Comparison of ENCODE assay signal across 8 cellular contexts in the genomic region with DNA sequence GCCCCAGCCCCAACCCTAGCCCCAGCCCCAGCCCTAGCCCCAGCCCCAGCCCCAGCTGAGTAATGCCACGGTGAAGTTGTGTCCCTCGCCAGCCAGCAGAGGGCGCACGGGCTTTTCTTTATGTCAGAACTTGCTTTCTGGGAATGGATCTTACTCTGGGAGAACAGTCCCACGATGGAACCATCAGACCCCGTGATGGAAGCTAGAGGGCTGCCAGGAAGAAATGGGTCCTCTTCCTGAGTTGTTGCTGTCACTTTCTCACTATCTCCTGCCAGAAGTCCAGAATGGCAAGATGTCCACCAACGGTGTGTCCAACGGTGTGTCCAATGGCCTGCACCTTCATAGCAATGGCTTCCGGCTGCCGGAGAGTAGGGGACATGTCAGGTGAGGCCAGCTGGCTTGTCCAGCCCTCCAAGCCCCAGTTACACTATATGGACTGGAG. TPM values are rescaled to one million over a fixed set of nuclear protein-coding genes. Genes with fewer than 3 reads are reported as not detected.
DNase-seq lines count a peak whose midpoint lies in the region; ATAC-seq and TF ChIP-seq lines count a peak whose summit lies in the region.

No MANE protein-coding gene starts in this region.

- H3K79me2 ChIP-seq in SK-N-SH (ENCODE audit: insufficient read depth), result no peaks in the 10 kb centered on the region
- no peaks in the 10 kb centered on the region for H3K79me2 ChIP-seq in trophoblast cell (ENCODE audit: control insufficient read depth, insufficient read depth, low read length, poor library complexity)

- H2AFZ ChIP-seq in SK-N-SH (ENCODE audit: low read depth), result no peak overlapping the region
- no peak overlapping the region for H2AFZ ChIP-seq in trophoblast cell (ENCODE audit: insufficient read depth, low read length, poor library complexity)

- no peak overlapping the region for H2BK12ac ChIP-seq in trophoblast cell (ENCODE audit: low read length)

- no peak overlapping the region for H2AK5ac ChIP-seq in trophoblast cell (ENCODE audit: low read length)

- H4K20me1 ChIP-seq in SK-N-SH (ENCODE audit: insufficient read depth), result no peaks in the 10 kb centered on the region

- H3K23ac ChIP-seq in trophoblast cell (ENCODE audit: low read length), result no peak overlapping the region

- H3K36me3 ChIP-seq in SK-N-SH (replicated peaks in 1 of 2; ENCODE audit: control insufficient read depth in 1 of 2, insufficient read depth in 2 of 2, low read length in 1 of 2), result peaks cover 3 to 32% of the 10 kb centered on the region in 2 experiments
- H3K36me3 ChIP-seq in trophoblast cell (ENCODE audit: control insufficient read depth in 1 of 2, insufficient read depth in 2 of 2, low read length in 2 of 2), result peaks cover 10 to 20% of the 10 kb centered on the region in 2 experiments
- peaks cover 0 to 90% (median 34%) of the 10 kb centered on the region in 3 donors for H3K36me3 ChIP-seq in tibial nerve

- no peak overlapping the region for H3K27ac ChIP-seq in C4-2B
- peak overlapping the region in 1 of 2 experiments; percentile 99; a peak in 1 of 4 replicates for H3K27ac ChIP-seq in SK-N-SH (ENCODE audit: low read depth in 2 of 2, low read length in 1 of 2)
- H3K27ac ChIP-seq in trophoblast cell (ENCODE audit: low read depth, low read length), result no peak overlapping the region
- peak overlapping the region in 3 of 4 donors; percentile 0 to 27 (median 22) for H3K27ac ChIP-seq in tibial nerve

- H3K36me3 Mint-ChIP-seq in HFFc6 (ENCODE audit: low read depth), result peaks cover 5% of the 10 kb centered on the region; the same call in 1 of the 2 replicates
- H3K36me3 Mint-ChIP-seq in activated naive CD4-positive, alpha-beta T cell treated with anti-CD3 and anti-CD28 coated beads, Interleukin-2, amount 10 ng/mL, durations not matched to agents 7 days and 5 days, result peaks cover 27% of the 10 kb centered on the region

- H3K9me3 ChIP-seq in SK-N-SH, result no peaks in the 10 kb centered on the region
- no peaks in the 10 kb centered on the region for H3K9me3 ChIP-seq in trophoblast cell (ENCODE audit: insufficient read depth, low read depth, low read length)
- no peaks in the 10 kb centered on the region for H3K9me3 ChIP-seq in tibial nerve

- H3K27me3 ChIP-seq in SK-N-SH (ENCODE audit: insufficient read depth), result no peaks in the 10 kb centered on the region
- H3K27me3 ChIP-seq in trophoblast cell (ENCODE audit: insufficient read depth, low read length), result no peaks in the 10 kb centered on the region
- no peaks in the 10 kb centered on the region for H3K27me3 ChIP-seq in tibial nerve

- no peak overlapping the region for H3K27ac Mint-ChIP-seq in HFFc6
- H3K27ac Mint-ChIP-seq in activated naive CD4-positive, alpha-beta T cell treated with anti-CD3 and anti-CD28 coated beads, Interleukin-2, amount 10 ng/mL, durations not matched to agents 7 days and 5 days, result no peak overlapping the region

- CTCF ChIA-PET in SK-N-SH (lab: Yijun Ruan, JAX), result interaction anchor here (0.6 to 23.3 kb wide), 81 partner anchors 8 to 690 kb away, joined by 3 to 731 read pairs (median 4); a partner anchor contains a TSS
- CTCF ChIA-PET in activated naive CD4-positive, alpha-beta T cell treated with anti-CD3 and anti-CD28 coated beads, Interleukin-2, amount 10 ng/mL, durations not matched to agents 7 days and 5 days (lab: Charles Lee), result interaction anchor here (0.6 to 19.6 kb wide), 34 partner anchors 9 to 473 kb away, joined by 3 to 536 read pairs (median 4); a partner anchor contains a TSS

- peak; percentile 87 for TF ChIP-seq CTCF in C4-2B (conservative IDR thresholded peaks at IDR 0.05)
- TF ChIP-seq CTCF in HFFc6 (IDR thresholded peaks at IDR 0.05), result peak; percentile 79
- TF ChIP-seq CTCF in SK-N-SH (IDR thresholded peaks at IDR 0.05), result peak; percentile 72
- TF ChIP-seq CTCF in tibial nerve (IDR thresholded peaks at IDR 0.05), result peak; percentile 46 to 78 (median 73)

- H3K79me1 ChIP-seq in trophoblast cell (ENCODE audit: low read length), result peaks cover 12% of the 10 kb centered on the region

- H3K4me2 ChIP-seq in SK-N-SH (no peak overlapping the region), trophoblast cell (ENCODE audit: low read length) (no peak overlapping the region)

- POLR2A ChIA-PET in SK-N-SH (lab: Yijun Ruan, JAX), result interaction anchor here (1.0 kb wide), 1 partner anchor 98 kb away, joined by 3 read pairs; no protein-coding TSS in a partner anchor

- H3K4me3 ChIP-seq in SK-N-SH (ENCODE audit: low read depth in 2 of 2, low read length in 1 of 2) (no peak overlapping the region), trophoblast cell (ENCODE audit: low read depth, low read length) (no peak overlapping the region), tibial nerve (no peak overlapping the region)

- H2BK120ac ChIP-seq in trophoblast cell (ENCODE audit: insufficient read depth, low read length, poor library complexity), result no peak overlapping the region

- H3K27me3 Mint-ChIP-seq in HFFc6 (ENCODE audit: insufficient read depth), result peaks cover 1% of the 10 kb centered on the region
- H3K27me3 Mint-ChIP-seq in activated naive CD4-positive, alpha-beta T cell treated with anti-CD3 and anti-CD28 coated beads, Interleukin-2, amount 10 ng/mL, durations not matched to agents 7 days and 5 days, result no peaks in the 10 kb centered on the region

- no peaks in the 10 kb centered on the region for H3K9me2 ChIP-seq in SK-N-SH

- ATAC-seq in HG03045 (IDR thresholded peaks at IDR 0.05; ENCODE audit: unreplicated experiment), result no peak

- H2BK5ac ChIP-seq in trophoblast cell (ENCODE audit: low read depth, low read length, poor library complexity), result no peak overlapping the region

- DNase-seq in HFFc6, result peak; percentile 59
- peak; percentile 75 for DNase-seq in SK-N-SH
- DNase-seq in activated naive CD4-positive, alpha-beta T cell treated with anti-CD3 and anti-CD28 coated beads, Interleukin-2, amount 10 ng/mL, durations not matched to agents 7 days and 5 days, result peak; percentile 79
- peak; percentile 58 to 90 (median 80) for DNase-seq in head of caudate nucleus
- DNase-seq in trophoblast cell, result peak; percentile 43 to 85
- DNase-seq in tibial nerve (ENCODE audit: low spot score in 2 of 2), result peak; percentile 43 to 73

- H4K8ac ChIP-seq in trophoblast cell (ENCODE audit: low read depth, low read length), result no peak overlapping the region

- no peak for TF ChIP-seq POLR2A in tibial nerve (IDR thresholded peaks at IDR 0.05)

- H3K4me1 ChIP-seq in SK-N-SH (ENCODE audit: control insufficient read depth in 1 of 2, insufficient read depth in 2 of 2, low read depth in 1 of 2, low read length in 1 of 2) (peaks cover 28 to 51% of the 10 kb centered on the region in 2 experiments), trophoblast cell (ENCODE audit: control insufficient read depth in 1 of 2, insufficient read depth in 2 of 2, low read length in 2 of 2) (peaks cover 19 to 24% of the 10 kb centered on the region in 2 experiments), tibial nerve (peaks cover 0 to 38% (median 26%) of the 10 kb centered on the region in 4 donors)

- no peak overlapping the region for H4K91ac ChIP-seq in trophoblast cell (ENCODE audit: low read depth, low read length)

- WGBS in SK-N-SH (ENCODE audit: low lambda C conversion rate), result 32% methylated on average over 9 of the region's 10 CpGs
- WGBS in trophoblast cell (ENCODE audit: extremely low coverage, insufficient coverage, insufficient read length), result no CpG with 5 or more reads among the region's 10 CpGs
- 39% methylated on average over 10 of the region's 10 CpGs for WGBS in tibial nerve, 2 donors

- H3K9ac ChIP-seq in SK-N-SH, result no peak overlapping the region
- H3K9ac ChIP-seq in trophoblast cell (ENCODE audit: low read length), result no peak overlapping the region

- H3K4me3 Mint-ChIP-seq in HFFc6, result no peak overlapping the region
- no peak overlapping the region for H3K4me3 Mint-ChIP-seq in activated naive CD4-positive, alpha-beta T cell treated with anti-CD3 and anti-CD28 coated beads, Interleukin-2, amount 10 ng/mL, durations not matched to agents 7 days and 5 days

- H3K14ac ChIP-seq in trophoblast cell (ENCODE audit: low read length), result no peak overlapping the region

- TF ChIP-seq RAD21 in SK-N-SH (IDR thresholded peaks at IDR 0.05; ENCODE audit: low read length), result peak; percentile 72

- TF ChIP-seq EP300 in SK-N-SH (IDR thresholded peaks at IDR 0.05; ENCODE audit: borderline replicate concordance in 1 of 2, low read depth in 1 of 2, low read length in 1 of 2), result no peak
- no peak for TF ChIP-seq EP300 in tibial nerve (IDR thresholded peaks at IDR 0.05)

- peaks cover 21% of the 10 kb centered on the region for H3F3A ChIP-seq in SK-N-SH (replicated peaks; ENCODE audit: insufficient read depth)

- H3K18ac ChIP-seq in trophoblast cell (ENCODE audit: low read length), result no peak overlapping the region

- intact Hi-C loops in head of caudate nucleus (cut with DNase I), result loop anchor here (10.0 kb wide), 1 partner anchor 368 kb away; no protein-coding TSS in a partner anchor

- peaks cover 46% of the 10 kb centered on the region for H3K4me1 Mint-ChIP-seq in HFFc6 (ENCODE audit: low read depth)
- H3K4me1 Mint-ChIP-seq in activated naive CD4-positive, alpha-beta T cell treated with anti-CD3 and anti-CD28 coated beads, Interleukin-2, amount 10 ng/mL, durations not matched to agents 7 days and 5 days, result no peaks in the 10 kb centered on the region

- no peaks in the 10 kb centered on the region for H3K9me3 Mint-ChIP-seq in HFFc6
- no peaks in the 10 kb centered on the region for H3K9me3 Mint-ChIP-seq in activated naive CD4-positive, alpha-beta T cell treated with anti-CD3 and anti-CD28 coated beads, Interleukin-2, amount 10 ng/mL, durations not matched to agents 7 days and 5 days

- no peak overlapping the region for H4K12ac ChIP-seq in trophoblast cell (ENCODE audit: low read depth, low read length)

- no peak overlapping the region for H3K4ac ChIP-seq in trophoblast cell (ENCODE audit: low read depth, low read length)

TF ChIP-seq in SK-N-SH, 30 proteins besides CTCF, POLR2A, EP300 and RAD21 (continues in another document):
- TF ChIP-seq SMC3 (IDR thresholded peaks at IDR 0.05; ENCODE audit: low read depth, low read length) (peak; percentile 65), POLR2AphosphoS5 (IDR thresholded peaks at IDR 0.05; ENCODE audit: low read depth, low read length) (no peak)

RNA-seq across cellular contexts. Expression of a gene that starts 25.2 kb away (rescaled TPM):
- 10 to 100 TPM; 41.3 to 54.6 (median 46.1) TPM for total RNA-seq in HFFc6 (2021; fragmentation: NEBNext Ultra II Directional; extraction: Animal tissue kit (Norgen Biotek cat#: 25700))
- 51.7 and 52.0 TPM in 2 replicates for polyA plus RNA-seq in SK-N-SH (2012; rRNA removed)
- polyA plus RNA-seq in SK-N-SH (2012; cell fraction: cytosol; rRNA removed), result 23.5 and 37.2 TPM in 2 replicates
- 62.9 and 63.5 TPM in 2 replicates for polyA plus RNA-seq in SK-N-SH (2012; cell fraction: nucleus; rRNA removed)
- 23.7 and 23.9 TPM in 2 replicates for polyA plus RNA-seq in trophoblast cell (2013)
- total RNA-seq in tibial nerve, result 10 to 100 TPM; 21.4 to 35.4 (median 27.5) TPM

RNA-seq across cellular contexts. Expression of a gene that starts 45.0 kb away (rescaled TPM):
- under 1 TPM in 2 of 6 experiments, not detected in 4; 0.08 to 0.45 TPM for total RNA-seq in HFFc6 (2021; fragmentation: NEBNext Ultra II Directional; extraction: Animal tissue kit (Norgen Biotek cat#: 25700))
- 2.0 and 3.0 TPM in 2 replicates for polyA plus RNA-seq in SK-N-SH (2012; rRNA removed)
- 0.21 and 0.52 TPM in 2 replicates for polyA plus RNA-seq in SK-N-SH (2012; cell fraction: cytosol; rRNA removed)
- 12.6 and 15.6 TPM in 2 replicates for polyA plus RNA-seq in SK-N-SH (2012; cell fraction: nucleus; rRNA removed)
- 18.2 and 20.4 TPM in 2 replicates for polyA plus RNA-seq in trophoblast cell (2013)
- total RNA-seq in tibial nerve, result 1 to 10 TPM; 1.2 to 2.7 (median 1.7) TPM

Comparison
In these comparisons a context has a peak if more than half of its experiments do, and no peak if none do; other contexts are left out.
1. H3K27ac ChIP-seq: peak in tibial nerve (3 of 4); none in C4-2B (single experiment) and trophoblast cell (single experiment).
2. Peak in every context shown above with its lines, with median percentiles within 50 percentile points of each other: CTCF ChIP-seq and DNase-seq.